ENCODE assay signal across 8 cellular contexts in the genomic region with DNA sequence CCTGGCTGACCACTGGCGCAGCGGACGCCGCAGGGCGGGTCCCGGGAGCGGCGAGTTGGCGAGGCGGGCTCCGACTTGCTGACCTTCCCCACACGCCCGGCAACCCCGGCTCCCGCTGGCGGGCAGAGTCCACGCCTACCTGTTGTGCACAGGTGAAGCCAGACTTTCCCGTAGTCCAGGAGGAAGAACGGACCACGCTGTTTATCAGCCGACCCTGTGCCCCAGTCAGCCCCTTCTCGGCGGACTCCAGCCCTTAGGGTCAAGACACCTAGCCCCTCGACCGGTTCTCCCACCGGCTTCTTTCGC. TPM values are rescaled to one million over a fixed set of nuclear protein-coding genes. Genes with fewer than 3 reads are reported as not detected.
DNase-seq lines count a peak whose midpoint lies in the region; ATAC-seq and TF ChIP-seq lines count a peak whose summit lies in the region.

No MANE protein-coding gene starts in this region.

- TF ChIP-seq CTCF in VCaP (conservative IDR thresholded peaks at IDR 0.05), result no peak
- TF ChIP-seq CTCF in epithelial cell of proximal tubule (conservative IDR thresholded peaks at IDR 0.05; ENCODE audit: low read depth, low read length), result no peak
- TF ChIP-seq CTCF in uterus (IDR thresholded peaks at IDR 0.05), result no peak

- H3K9ac ChIP-seq in muscle layer of colon (ENCODE audit: low read length), result peak overlapping the region; percentile 28

- H3K9me3 ChIP-seq in muscle layer of colon (ENCODE audit: low read length), result no peaks in the 10 kb centered on the region
- H3K9me3 ChIP-seq in uterus, result no peaks in the 10 kb centered on the region

- H3K4me3 ChIP-seq in epithelial cell of proximal tubule (ENCODE audit: low read depth, low read length) (peak overlapping the region; percentile 99), muscle layer of colon (ENCODE audit: low read depth in 1 of 2, low read length in 2 of 2) (peak overlapping the region; percentile 88 to 98), uterus (peak overlapping the region; percentile 73 to 99)

- intact Hi-C loops in uterus (cut with DNase I; ENCODE audit: low total_unique reads), result no loop called here

- in situ Hi-C loops in Caki2 (cut with HindIII; ENCODE audit: low pct_unique_long_range_greater_than_20kb, low sequenced_read_pairs), result no loop called here

- peaks cover 16% of the 10 kb centered on the region for H3K4me1 ChIP-seq in muscle layer of colon (ENCODE audit: insufficient read depth, low read length)
- no peaks in the 10 kb centered on the region for H3K4me1 ChIP-seq in uterus

- DNase-seq in Caki2 (ENCODE audit: low read depth) (peak; percentile 37), epithelial cell of proximal tubule (ENCODE audit: low read depth) (no peak), uterus (peak in 1 of 2 donors; percentile 44)

- peak overlapping the region; percentile 69 for H3K27ac ChIP-seq in VCaP
- H3K27ac ChIP-seq in muscle layer of colon (ENCODE audit: low read depth, low read length), result peak overlapping the region; percentile 88
- peak overlapping the region; percentile 83 to 85 for H3K27ac ChIP-seq in uterus

- no peaks in the 10 kb centered on the region for H3K27me3 ChIP-seq in muscle layer of colon (ENCODE audit: control insufficient read depth in 1 of 2, insufficient read depth in 2 of 2, low read length in 2 of 2)
- H3K27me3 ChIP-seq in uterus, result no peaks in the 10 kb centered on the region

- H3K36me3 ChIP-seq in muscle layer of colon (ENCODE audit: insufficient read depth, low read length) (no peaks in the 10 kb centered on the region), uterus (no peaks in the 10 kb centered on the region)

- ATAC-seq in GM19452 (IDR thresholded peaks at IDR 0.05; ENCODE audit: unreplicated experiment) (peak; percentile 14), HG03571 (IDR thresholded peaks at IDR 0.05; ENCODE audit: unreplicated experiment) (peak; percentile 15), GM21576 (IDR thresholded peaks at IDR 0.05; ENCODE audit: unreplicated experiment) (no peak)

- no peak for TF ChIP-seq POLR2A in uterus (IDR thresholded peaks at IDR 0.05)

RNA-seq across cellular contexts. Expression of a gene that starts 0.4 kb away (rescaled TPM):
- 8.9 and 39.6 TPM in 2 replicates for total RNA-seq in Caki2 (2014; rRNA removed; shearing (Covaris generic); ENCODE audit: low replicate concordance)
- total RNA-seq in epithelial cell of proximal tubule, result 11.5 and 11.6 TPM in 2 replicates
- total RNA-seq in uterus, result 10 to 100 TPM; 14.6 to 56.8 (median 38.8) TPM

RNA-seq across cellular contexts. Expression of a gene that starts 37.3 kb away (rescaled TPM):
- total RNA-seq in Caki2 (2014; rRNA removed; shearing (Covaris generic); ENCODE audit: low replicate concordance), result 21.2 and 40.4 TPM in 2 replicates
- 18.6 and 28.1 TPM in 2 replicates for total RNA-seq in epithelial cell of proximal tubule
- total RNA-seq in uterus, result 10 to 100 TPM in 3 of 4 donors, 1 to 10 TPM in 1; 8.2 to 88.2 (median 36.3) TPM
